Comparison of ENCODE assay signal across 12 cellular contexts in the genomic region with DNA sequence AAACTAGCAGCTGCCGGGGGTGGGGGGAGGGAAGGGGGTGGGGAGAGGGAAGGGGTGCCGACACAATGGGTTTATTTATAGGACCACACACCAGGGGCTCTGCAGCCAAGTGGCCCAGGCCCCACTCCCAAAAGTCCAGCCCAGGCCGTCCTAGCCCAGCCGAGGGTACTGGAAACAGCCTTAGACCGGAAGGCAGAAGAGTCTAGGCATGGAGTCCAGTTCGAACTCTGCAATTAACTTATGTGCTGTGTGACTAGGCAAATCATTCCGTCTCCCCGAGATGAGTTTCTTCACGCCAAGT. TPM values are rescaled to one million over a fixed set of nuclear protein-coding genes. Genes with fewer than 3 reads are reported as not detected.
DNase-seq lines count a peak whose midpoint lies in the region; ATAC-seq and TF ChIP-seq lines count a peak whose summit lies in the region.
"Had no signal": no experiment of that assay in that cellular context is flagged by ENCODE, and none has a peak within 500 bp of the region (broad histone marks: within the 10 kb centered on the region; RNA-seq: fewer than 3 reads in every experiment).

No MANE protein-coding gene starts in this region.

- H3K27me3 ChIP-seq in BLaER1 treated with 17β-estradiol and CSF1 and Interleukin-3, amounts not matched to agents 10 nM and 100 nM = no peaks in the 10 kb centered on the region
- H3K27me3 ChIP-seq in dorsolateral prefrontal cortex = no peaks in the 10 kb centered on the region
- no peaks in the 10 kb centered on the region for H3K27me3 ChIP-seq in layer of hippocampus (ENCODE audit: control insufficient read depth, insufficient read depth, low read length)

- peaks cover 8 to 48% (median 19%) of the 10 kb centered on the region in 11 experiments; a peak in 21 of 22 replicates for H3K36me3 ChIP-seq in BLaER1 treated with 17β-estradiol and CSF1 and Interleukin-3, amounts not matched to agents 10 nM and 100 nM

- H3K27me3 Mint-ChIP-seq in T-cell (no peaks in the 10 kb centered on the region), T-helper 17 cell (no peaks in the 10 kb centered on the region)
- H3K27me3 Mint-ChIP-seq: activated naive CD4-positive, alpha-beta T cell treated with anti-CD3 and anti-CD28 coated beads, Interleukin-2, amount 50 U/mL, for 24 hours had no signal

- peaks cover 10% of the 10 kb centered on the region for H3K36me3 Mint-ChIP-seq in T-cell
- H3K36me3 Mint-ChIP-seq in T-helper 17 cell (ENCODE audit: low read depth) = peaks cover 2% of the 10 kb centered on the region

- TF ChIP-seq CTCF in dorsolateral prefrontal cortex (IDR thresholded peaks at IDR 0.05 in 54 of 56, conservative IDR thresholded peaks at IDR 0.05 in 2 of 56; ENCODE audit: low read depth in 1 of 56, partially characterized antibody in 56 of 56) = no peak

- no peaks in the 10 kb centered on the region for H3K9me3 Mint-ChIP-seq in T-cell
- H3K9me3 Mint-ChIP-seq: activated naive CD4-positive, alpha-beta T cell treated with anti-CD3 and anti-CD28 coated beads, Interleukin-2, amount 50 U/mL, for 24 hours had no signal

- H3K27ac Mint-ChIP-seq in T-cell = no peak overlapping the region
- no peak overlapping the region for H3K27ac Mint-ChIP-seq in T-helper 17 cell
- H3K27ac Mint-ChIP-seq: activated naive CD4-positive, alpha-beta T cell treated with anti-CD3 and anti-CD28 coated beads, Interleukin-2, amount 50 U/mL, for 24 hours had no signal

- H3K27ac ChIP-seq in BLaER1 treated with 17β-estradiol and CSF1 and Interleukin-3, amounts not matched to agents 10 nM and 100 nM = peak overlapping the region in 9 of 11 experiments; percentile 27 to 88 (median 72); a peak in 17 of 22 replicates
- H3K27ac ChIP-seq in dorsolateral prefrontal cortex (peak overlapping the region; percentile 65 to 98 (median 94)), layer of hippocampus (ENCODE audit: low read depth, low read length) (peak overlapping the region; percentile 92)

- intact Hi-C loops in dorsolateral prefrontal cortex (cut with DNase I) (loop anchor here in 1 of 2 donors (2.0 kb wide), 1 partner anchor 17 kb away; no protein-coding TSS in a partner anchor), sciatic nerve (cut with DNase I) (no loop called here)

- POLR2A ChIA-PET in T-cell (lab: Charles Lee) = interaction anchor here in 1 of 2 donors (0.7 kb wide), 1 partner anchor 1592 kb away, joined by 3 read pairs; no protein-coding TSS in a partner anchor

- ATAC-seq in sciatic nerve (peak; percentile 26), T-cell (replicated peaks in 1 of 4) (no peak), HG03135 (IDR thresholded peaks at IDR 0.05; ENCODE audit: unreplicated experiment) (no peak), T-helper 17 cell (no peak), GM19328 (IDR thresholded peaks at IDR 0.05; ENCODE audit: unreplicated experiment) (no peak)
- ATAC-seq: esophagus mucosa had no signal

- peaks cover 53 to 62% (median 57%) of the 10 kb centered on the region in 10 experiments for H3K4me1 ChIP-seq in BLaER1 treated with 17β-estradiol and CSF1 and Interleukin-3, amounts not matched to agents 10 nM and 100 nM

- H3K4me3 Mint-ChIP-seq in T-cell (no peak overlapping the region), T-helper 17 cell (no peak overlapping the region)
- H3K4me3 Mint-ChIP-seq: activated naive CD4-positive, alpha-beta T cell treated with anti-CD3 and anti-CD28 coated beads, Interleukin-2, amount 50 U/mL, for 24 hours had no signal

- no peak overlapping the region; a peak in 1 of 20 replicates for H3K4me3 ChIP-seq in BLaER1 treated with 17β-estradiol and CSF1 and Interleukin-3, amounts not matched to agents 10 nM and 100 nM
- H3K4me3 ChIP-seq in dorsolateral prefrontal cortex = peak overlapping the region in 19 of 59 donors; percentile 2 to 57 (median 37)

- DNase-seq in dorsolateral prefrontal cortex (peak in 3 of 10 donors; percentile 30 to 52 (median 35)), sciatic nerve (ENCODE audit: low spot score) (no peak), T-cell (no peak), T-helper 17 cell (no peak)
- DNase-seq: cerebellar nuclear complex, MV-4-11 had no signal

- H3K9me3 ChIP-seq in BLaER1 treated with 17β-estradiol and CSF1 and Interleukin-3, amounts not matched to agents 10 nM and 100 nM (replicated peaks in 1 of 11) = no peaks in the 10 kb centered on the region
- H3K9me3 ChIP-seq in T-helper 17 cell (ENCODE audit: control insufficient read depth, low read length, poor library complexity, severe bottlenecking) = no peaks in the 10 kb centered on the region

- CTCF ChIA-PET in T-cell (lab: Charles Lee) = interaction anchor here (0.5 to 1.1 kb wide), 3 partner anchors 10 to 343 kb away, joined by 3 to 8 read pairs (median 4); partner anchors contain the start of gene TMBIM6 (in 1 of the 2)

- peaks cover 0 to 84% (median 36%) of the 10 kb centered on the region in 11 experiments; a peak in 16 of 22 replicates for H4K20me1 ChIP-seq in BLaER1 treated with 17β-estradiol and CSF1 and Interleukin-3, amounts not matched to agents 10 nM and 100 nM

- peak overlapping the region; percentile 70 to 97 (median 92) for H3K4me2 ChIP-seq in BLaER1 treated with 17β-estradiol and CSF1 and Interleukin-3, amounts not matched to agents 10 nM and 100 nM

- H3K9ac ChIP-seq in BLaER1 treated with 17β-estradiol and CSF1 and Interleukin-3, amounts not matched to agents 10 nM and 100 nM = peak overlapping the region in 8 of 11 experiments; percentile 17 to 78 (median 58); a peak in 11 of 22 replicates

- peaks cover 4 to 11% (median 6%) of the 10 kb centered on the region in 3 donors for H3K4me1 Mint-ChIP-seq in T-cell
- H3K4me1 Mint-ChIP-seq in T-helper 17 cell = peaks cover 10% of the 10 kb centered on the region

RNA-seq across cellular contexts. Expression of gene NCKAP5L, which starts 18.1 kb away (rescaled TPM):
- total RNA-seq in dorsolateral prefrontal cortex (10 to 100 TPM; 17.3 to 37.7 (median 25.5) TPM), sciatic nerve (38.2 TPM), T-cell (10 to 100 TPM; 11.1 to 12.9 (median 12.6) TPM), T-helper 17 cell (1 to 10 TPM; 8.7 to 9.3 TPM)

RNA-seq across cellular contexts. Expression of gene BCDIN3D, which starts 32.8 kb away (rescaled TPM):
- total RNA-seq in dorsolateral prefrontal cortex (1 to 10 TPM; 2.4 to 8.0 (median 4.3) TPM), sciatic nerve (3.9 TPM), T-cell (10 to 100 TPM in 3 of 5 donors, 1 to 10 TPM in 2; 4.7 to 12.8 (median 12.3) TPM), T-helper 17 cell (1 to 10 TPM; 3.6 to 4.9 TPM)
